In the genomic region with DNA sequence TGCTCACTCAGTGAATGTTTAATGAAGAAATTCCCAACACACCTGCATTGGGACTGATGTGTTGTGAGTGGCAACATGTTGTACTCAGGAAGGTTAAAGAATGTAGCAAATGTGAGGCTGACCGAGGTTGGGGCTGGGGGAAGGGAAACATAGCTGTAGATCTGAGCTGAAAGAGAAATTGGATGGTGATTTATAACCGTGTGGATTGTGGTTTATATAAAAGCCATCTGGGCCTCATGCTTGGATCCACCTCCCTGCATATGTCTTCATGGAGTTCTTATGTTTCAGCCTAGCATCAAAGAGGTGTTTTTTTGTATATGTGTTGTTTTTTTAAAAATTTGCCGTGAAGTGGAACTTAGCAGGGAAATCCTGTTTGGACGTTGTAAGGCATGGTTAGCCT, we compare ENCODE assay signal across 30 cellular contexts.
DNase-seq lines count a peak whose midpoint lies in the region; ATAC-seq and TF ChIP-seq lines count a peak whose summit lies in the region.
"Had no signal": no experiment of that assay in that cellular context is flagged by ENCODE, and none has a peak within 500 bp of the region (broad histone marks: within the 10 kb centered on the region; RNA-seq: fewer than 3 reads in every experiment).

No MANE protein-coding gene starts in this region.

- H2AFZ ChIP-seq in neural progenitor cell (replicated peaks): no peak overlapping the region
- H2AFZ ChIP-seq: GM23248 had no signal

- no peaks in the 10 kb centered on the region for H4K20me1 ChIP-seq in BLaER1 treated with 17β-estradiol and CSF1 and Interleukin-3, amounts not matched to agents 10 nM and 100 nM
- no peaks in the 10 kb centered on the region for H4K20me1 ChIP-seq in neural progenitor cell (ENCODE audit: low read depth)

- H3K9me3 Mint-ChIP-seq in chondrocyte (ENCODE audit: low read depth) (peaks cover 3% of the 10 kb centered on the region), neural progenitor cell (peaks cover 9% of the 10 kb centered on the region)
- H3K9me3 Mint-ChIP-seq in activated naive CD8-positive, alpha-beta T cell treated with anti-CD3 and anti-CD28 coated beads for 36 hours: peaks cover 2% of the 10 kb centered on the region
- H3K9me3 Mint-ChIP-seq: IgD-negative memory B cell had no signal

- no peak overlapping the region for H3K4me3 ChIP-seq in BLaER1 treated with 17β-estradiol and CSF1 and Interleukin-3, amounts not matched to agents 10 nM and 100 nM
- no peak overlapping the region for H3K4me3 ChIP-seq in neural progenitor cell
- H3K4me3 ChIP-seq: dorsolateral prefrontal cortex, GM23248, left lung, prostate gland, right lobe of liver, SK-N-MC, tibial artery had no signal

- H3K4me2 ChIP-seq in BLaER1 treated with 17β-estradiol and CSF1 and Interleukin-3, amounts not matched to agents 10 nM and 100 nM: peak overlapping the region in 7 of 11 experiments; percentile 9 to 54 (median 34); a peak in 12 of 22 replicates
- no peak overlapping the region for H3K4me2 ChIP-seq in neural progenitor cell

- no peak overlapping the region for H3K27ac ChIP-seq in BLaER1 treated with 17β-estradiol and CSF1 and Interleukin-3, amounts not matched to agents 10 nM and 100 nM
- H3K27ac ChIP-seq in neural progenitor cell: no peak overlapping the region
- H3K27ac ChIP-seq: brain microvascular endothelial cell, dorsolateral prefrontal cortex, left lung, prostate gland, right lobe of liver, SK-N-MC, tibial artery had no signal

- H3K27ac Mint-ChIP-seq in chondrocyte (ENCODE audit: unreplicated experiment) (peak overlapping the region; percentile 20), neural progenitor cell (peak overlapping the region; percentile 21)
- no peak overlapping the region for H3K27ac Mint-ChIP-seq in activated naive CD8-positive, alpha-beta T cell treated with anti-CD3 and anti-CD28 coated beads for 36 hours
- H3K27ac Mint-ChIP-seq: activated CD8-positive, alpha-beta memory T cell treated with anti-CD3 and anti-CD28 coated beads, Interleukin-2, amount 10 ng/mL, durations not matched to agents 7 days and 5 days; IgD-negative memory B cell had no signal

- TF ChIP-seq CTCF in chondrocyte (IDR thresholded peaks at IDR 0.05): no peak
- no peak for TF ChIP-seq CTCF in neural progenitor cell (IDR thresholded peaks at IDR 0.05)
- no peak for TF ChIP-seq CTCF in GM10266 (IDR thresholded peaks at IDR 0.05; ENCODE audit: control insufficient read depth, insufficient read depth, low read depth, missing control alignments)

- H3K4me1 Mint-ChIP-seq in chondrocyte (ENCODE audit: low read depth) (peaks cover 10% of the 10 kb centered on the region), neural progenitor cell (peaks cover 22% of the 10 kb centered on the region)
- no peaks in the 10 kb centered on the region for H3K4me1 Mint-ChIP-seq in activated naive CD8-positive, alpha-beta T cell treated with anti-CD3 and anti-CD28 coated beads for 36 hours
- H3K4me1 Mint-ChIP-seq: activated CD8-positive, alpha-beta memory T cell treated with anti-CD3 and anti-CD28 coated beads, Interleukin-2, amount 10 ng/mL, durations not matched to agents 7 days and 5 days; IgD-negative memory B cell had no signal

- no peaks in the 10 kb centered on the region for H3K79me2 ChIP-seq in neural progenitor cell (ENCODE audit: low read depth)

- H3K36me3 Mint-ChIP-seq in chondrocyte (ENCODE audit: low read depth) (peaks cover 4% of the 10 kb centered on the region), neural progenitor cell (peaks cover 12% of the 10 kb centered on the region)
- no peaks in the 10 kb centered on the region for H3K36me3 Mint-ChIP-seq in activated naive CD8-positive, alpha-beta T cell treated with anti-CD3 and anti-CD28 coated beads for 36 hours
- H3K36me3 Mint-ChIP-seq: activated CD8-positive, alpha-beta memory T cell treated with anti-CD3 and anti-CD28 coated beads, Interleukin-2, amount 10 ng/mL, durations not matched to agents 7 days and 5 days; IgD-negative memory B cell had no signal

- ATAC-seq in HG02840 (IDR thresholded peaks at IDR 0.05; ENCODE audit: low FRiP score, unreplicated experiment): no peak
- ATAC-seq: activated CD8-positive, alpha-beta memory T cell treated with anti-CD3 and anti-CD28 coated beads, Interleukin-2, amount 10 ng/mL, durations not matched to agents 7 days and 5 days; activated T-cell treated with anti-CD3 and anti-CD28 coated beads, Interleukin-2, amount 50 U/mL, for 4 hours; right lobe of liver had no signal

- H3K9ac ChIP-seq in BLaER1 treated with 17β-estradiol and CSF1 and Interleukin-3, amounts not matched to agents 10 nM and 100 nM: no peak overlapping the region
- H3K9ac ChIP-seq in neural progenitor cell: no peak overlapping the region
- H3K9ac ChIP-seq: GM23248 had no signal

- H3K27me3 Mint-ChIP-seq in chondrocyte (ENCODE audit: low read depth) (no peaks in the 10 kb centered on the region), neural progenitor cell (ENCODE audit: insufficient read depth, low read depth) (no peaks in the 10 kb centered on the region)
- H3K27me3 Mint-ChIP-seq in activated naive CD8-positive, alpha-beta T cell treated with anti-CD3 and anti-CD28 coated beads for 36 hours: peaks cover 10% of the 10 kb centered on the region

- H3K4me1 ChIP-seq in BLaER1 treated with 17β-estradiol and CSF1 and Interleukin-3, amounts not matched to agents 10 nM and 100 nM: peaks cover 0 to 16% (median 8%) of the 10 kb centered on the region in 10 experiments; a peak in 9 of 20 replicates
- peaks cover 3% of the 10 kb centered on the region for H3K4me1 ChIP-seq in neural progenitor cell
- H3K4me1 ChIP-seq: left lung, prostate gland had no signal

- H3K9me3 ChIP-seq in BLaER1 treated with 17β-estradiol and CSF1 and Interleukin-3, amounts not matched to agents 10 nM and 100 nM (replicated peaks in 1 of 11): no peaks in the 10 kb centered on the region
- H3K9me3 ChIP-seq in neural progenitor cell (ENCODE audit: low read depth): no peaks in the 10 kb centered on the region
- H3K9me3 ChIP-seq: left lung, prostate gland, right lobe of liver, tibial artery had no signal

- H3K27me3 ChIP-seq in BLaER1 treated with 17β-estradiol and CSF1 and Interleukin-3, amounts not matched to agents 10 nM and 100 nM: no peaks in the 10 kb centered on the region
- H3K27me3 ChIP-seq in neural progenitor cell: no peaks in the 10 kb centered on the region
- H3K27me3 ChIP-seq: brain microvascular endothelial cell, dorsolateral prefrontal cortex, left lung, right lobe of liver, tibial artery had no signal

- no peaks in the 10 kb centered on the region for H3K36me3 ChIP-seq in BLaER1 treated with 17β-estradiol and CSF1 and Interleukin-3, amounts not matched to agents 10 nM and 100 nM
- no peaks in the 10 kb centered on the region for H3K36me3 ChIP-seq in neural progenitor cell
- H3K36me3 ChIP-seq: brain microvascular endothelial cell, left lung, prostate gland, right lobe of liver had no signal

- H3F3A ChIP-seq in neural progenitor cell (ENCODE audit: low read depth): no peaks in the 10 kb centered on the region

- DNase-seq in NCI-H1694 treated with DMSO at 0.1 percent for 48 hours (lab: John Stamatoyannopoulos, UW) (peak; percentile 51), chondrocyte (ENCODE audit: low spot score) (no peak), neural progenitor cell (ENCODE audit: low spot score) (no peak), NCI-H2081 treated with DMSO at 0.1 percent for 48 hours (lab: John Stamatoyannopoulos, UW) (no peak), GM10266 (ENCODE audit: extremely low spot score) (no peak)
- no peak for DNase-seq in activated naive CD8-positive, alpha-beta T cell treated with anti-CD3 and anti-CD28 coated beads for 36 hours
- DNase-seq: activated CD4-positive, CD25-positive, alpha-beta regulatory T cell; activated CD8-positive, alpha-beta memory T cell treated with anti-CD3 and anti-CD28 coated beads, Interleukin-2, amount 10 ng/mL, durations not matched to agents 7 days and 5 days; activated gamma-delta T cell treated with Interleukin-2 at 50 U/mL for 16 hours; activated T-cell treated with anti-CD3 and anti-CD28 coated beads, Interleukin-2, amount 50 U/mL, for 4 hours; brain microvascular endothelial cell; C1 segment of cervical spinal cord; dorsolateral prefrontal cortex; GF-D8; GM23248; left lung; mesenchymal stem cell; NCI-H1436 treated with DMSO at 0.1 percent for 48 hours; NCI-H2227 treated with DMSO at 0.1 percent for 48 hours; NCI-H526 treated with DMSO at 0.1 percent for 48 hours; nucleus accumbens; PC-3; right lobe of liver; stimulated activated CD4-positive, alpha-beta T cell treated with anti-CD3 and anti-CD28 coated beads, Interleukin-4, amount 100 ng/mL, for 24 hours; tibial artery had no signal

- H3K4me3 Mint-ChIP-seq in chondrocyte (ENCODE audit: unreplicated experiment): no peak overlapping the region
- no peak overlapping the region for H3K4me3 Mint-ChIP-seq in neural progenitor cell
- no peak overlapping the region for H3K4me3 Mint-ChIP-seq in activated naive CD8-positive, alpha-beta T cell treated with anti-CD3 and anti-CD28 coated beads for 36 hours
- H3K4me3 Mint-ChIP-seq: activated CD8-positive, alpha-beta memory T cell treated with anti-CD3 and anti-CD28 coated beads, Interleukin-2, amount 10 ng/mL, durations not matched to agents 7 days and 5 days; activated T-cell treated with anti-CD3 and anti-CD28 coated beads, Interleukin-2, amount 50 U/mL, for 4 hours; IgD-negative memory B cell had no signal
